8 cellular contexts compared by ENCODE assay signal in genomic region chr11:111602865-111603632, GRCh38. TPM values are rescaled to one million over a fixed set of nuclear protein-coding genes. Genes with fewer than 3 reads are reported as not detected.
DNase-seq lines count a peak whose midpoint lies in the region; ATAC-seq and TF ChIP-seq lines count a peak whose summit lies in the region.

No MANE protein-coding gene starts in this region.

- H3K4me1 Mint-ChIP-seq in activated T-helper 2 cell treated with anti-CD3 and anti-CD28 coated beads, Interferon-gamma antibody, Interleukin-2, Interleukin-4, amounts not matched to agents 10 μg/mL and 5 μg/mL and 100 μg/mL, durations not matched to agents 14 hours and 24 hours and 36 hours (ENCODE audit: low read depth), result peaks cover 27% of the 10 kb centered on the region
- H3K4me1 Mint-ChIP-seq in nephron progenitor cell, result peaks cover 38% of the 10 kb centered on the region

- H3K9me3 Mint-ChIP-seq in activated T-helper 2 cell treated with anti-CD3 and anti-CD28 coated beads, Interferon-gamma antibody, Interleukin-2, Interleukin-4, amounts not matched to agents 10 μg/mL and 5 μg/mL and 100 μg/mL, durations not matched to agents 14 hours and 24 hours and 36 hours, result no peaks in the 10 kb centered on the region
- H3K9me3 Mint-ChIP-seq in nephron progenitor cell, result no peaks in the 10 kb centered on the region

- DNase-seq in Ammon's horn (ENCODE audit: low spot score) (peak; percentile 74), NB4 (ENCODE audit: low read depth) (peak; percentile 57), germinal center (ENCODE audit: low spot score) (peak; percentile 38), nephron progenitor cell (no peak), NCI-H1930 (lab: John Stamatoyannopoulos, UW) (no peak)
- no peak for DNase-seq in activated T-helper 2 cell treated with anti-CD3 and anti-CD28 coated beads, Interferon-gamma antibody, Interleukin-2, Interleukin-4, amounts not matched to agents 10 μg/mL and 5 μg/mL and 100 μg/mL, durations not matched to agents 14 hours and 24 hours and 36 hours (ENCODE audit: low spot score)

- TF ChIP-seq CTCF in NB4 (IDR thresholded peaks at IDR 0.05; ENCODE audit: low read depth, low read length), result no peak
- no peak for TF ChIP-seq CTCF in nephron progenitor cell (IDR thresholded peaks at IDR 0.05)

- no peak for TF ChIP-seq POLR2A in NB4 (IDR thresholded peaks at IDR 0.05; ENCODE audit: extremely low read depth, insufficient read length)

- H3K27me3 Mint-ChIP-seq in activated T-helper 2 cell treated with anti-CD3 and anti-CD28 coated beads, Interferon-gamma antibody, Interleukin-2, Interleukin-4, amounts not matched to agents 10 μg/mL and 5 μg/mL and 100 μg/mL, durations not matched to agents 14 hours and 24 hours and 36 hours (ENCODE audit: low read depth), result peaks cover 3% of the 10 kb centered on the region
- H3K27me3 Mint-ChIP-seq in nephron progenitor cell (ENCODE audit: low read depth, poor library complexity), result no peaks in the 10 kb centered on the region

- H3K27ac Mint-ChIP-seq in activated T-helper 2 cell treated with anti-CD3 and anti-CD28 coated beads, Interferon-gamma antibody, Interleukin-2, Interleukin-4, amounts not matched to agents 10 μg/mL and 5 μg/mL and 100 μg/mL, durations not matched to agents 14 hours and 24 hours and 36 hours, result peak overlapping the region; percentile 88
- peak overlapping the region; percentile 92 for H3K27ac Mint-ChIP-seq in nephron progenitor cell

- H3K4me3 ChIP-seq in NB4 (ENCODE audit: low read depth, low read length), result peak overlapping the region; percentile 75

- H3K4me3 Mint-ChIP-seq in activated T-helper 2 cell treated with anti-CD3 and anti-CD28 coated beads, Interferon-gamma antibody, Interleukin-2, Interleukin-4, amounts not matched to agents 10 μg/mL and 5 μg/mL and 100 μg/mL, durations not matched to agents 14 hours and 24 hours and 36 hours (ENCODE audit: low read depth), result peak overlapping the region; percentile 96
- peak overlapping the region; percentile 99 for H3K4me3 Mint-ChIP-seq in nephron progenitor cell

- ATAC-seq in GM18511 (IDR thresholded peaks at IDR 0.05; ENCODE audit: unreplicated experiment) (peak; percentile 0), GM19035 (IDR thresholded peaks at IDR 0.05; ENCODE audit: unreplicated experiment) (no peak)

- no peaks in the 10 kb centered on the region for H3K36me3 Mint-ChIP-seq in activated T-helper 2 cell treated with anti-CD3 and anti-CD28 coated beads, Interferon-gamma antibody, Interleukin-2, Interleukin-4, amounts not matched to agents 10 μg/mL and 5 μg/mL and 100 μg/mL, durations not matched to agents 14 hours and 24 hours and 36 hours (ENCODE audit: low read depth)
- no peaks in the 10 kb centered on the region for H3K36me3 Mint-ChIP-seq in nephron progenitor cell (ENCODE audit: low read depth)

- intact Hi-C loops in activated T-helper 2 cell treated with anti-CD3 and anti-CD28 coated beads, Interferon-gamma antibody, Interleukin-2, Interleukin-4, amounts not matched to agents 10 μg/mL and 5 μg/mL and 100 μg/mL, durations not matched to agents 14 hours and 24 hours and 36 hours (cut with micrococcal nuclease), result loop anchor here (1.0 to 10.0 kb wide), 6 partner anchors 92 to 482 kb away; partner anchors contain the start of genes PPP2R1B, SDHD and TIMM8B

RNA-seq across cellular contexts. Expression of gene SIK2, which starts 0.8 kb away (rescaled TPM):
- 9.9 TPM in 2 replicates for total RNA-seq in activated T-helper 2 cell treated with anti-CD3 and anti-CD28 coated beads, Interferon-gamma antibody, Interleukin-2, Interleukin-4, amounts not matched to agents 10 μg/mL and 5 μg/mL and 100 μg/mL, durations not matched to agents 14 hours and 24 hours and 36 hours

Comparison
In these comparisons a context has a peak if more than half of its experiments do, and no peak if none do; other contexts are left out.
1. DNase-seq: peak in Ammon's horn (single experiment), NB4 (single experiment) and germinal center (single experiment); none in activated T-helper 2 cell treated with anti-CD3 and anti-CD28 coated beads, Interferon-gamma antibody, Interleukin-2, Interleukin-4, amounts not matched to agents 10 μg/mL and 5 μg/mL and 100 μg/mL, durations not matched to agents 14 hours and 24 hours and 36 hours (single experiment), nephron progenitor cell (single experiment) and NCI-H1930 (0 of 2).